ENCODE assay signal across 9 cellular contexts in genomic region chr12:121805171-121805687, GRCh38. TPM values are rescaled to one million over a fixed set of nuclear protein-coding genes. Genes with fewer than 3 reads are reported as not detected.
DNase-seq lines count a peak whose midpoint lies in the region; ATAC-seq, FAIRE-seq and TF ChIP-seq lines count a peak whose summit lies in the region.
"Had no signal": no experiment of that assay in that cellular context is flagged by ENCODE, and none has a peak within 500 bp of the region (broad histone marks: within the 10 kb centered on the region; RNA-seq: fewer than 3 reads in every experiment).

No MANE protein-coding gene starts in this region.

- no peaks in the 10 kb centered on the region for H3K9me1 ChIP-seq in endothelial cell of umbilical vein (replicated peaks; ENCODE audit: control insufficient read depth, extremely low read depth, insufficient read depth, low read length)

- H3K79me2 ChIP-seq in endothelial cell of umbilical vein (ENCODE audit: control insufficient read depth, insufficient read depth, low read length), result peaks cover 74% of the 10 kb centered on the region

- ATAC-seq in RWPE2 (ENCODE audit: low read depth), result no peak

- TF ChIP-seq POLR2A in endothelial cell of umbilical vein (IDR thresholded peaks at IDR 0.05; ENCODE audit: low read depth, low read length), result no peak

- BruUV-seq in endothelial cell of umbilical vein (replicated peaks; lab: Mats Ljungman, UMichigan), result no TSS peak

- peak overlapping the region; percentile 100 for H3K27ac ChIP-seq in RWPE2 (ENCODE audit: poor library complexity, severe bottlenecking)
- peak overlapping the region; percentile 50 for H3K27ac ChIP-seq in endothelial cell of umbilical vein (ENCODE audit: insufficient read depth, low read depth, low read length)

- H3K27me3 ChIP-seq in RWPE2 (ENCODE audit: insufficient read depth, poor library complexity, severe bottlenecking), result no peaks in the 10 kb centered on the region
- H3K27me3 ChIP-seq in endothelial cell of umbilical vein (ENCODE audit: control insufficient read depth in 2 of 2, insufficient read depth in 2 of 2, low read length in 2 of 2), result no peaks in the 10 kb centered on the region

- no peaks in the 10 kb centered on the region for H3K27me3 Mint-ChIP-seq in nephron progenitor cell (ENCODE audit: low read depth, poor library complexity)

- no peak overlapping the region for H2AFZ ChIP-seq in endothelial cell of umbilical vein (ENCODE audit: low read depth, low read length)

- H3K4me3 ChIP-seq in RWPE2 (ENCODE audit: severe bottlenecking) (peak overlapping the region; percentile 94), endothelial cell of umbilical vein (replicated peaks in 1 of 3; ENCODE audit: insufficient read depth in 1 of 3, low read depth in 1 of 3, low read length in 3 of 3) (peak overlapping the region; percentile 70 to 92 (median 79))

- no peak for FAIRE-seq in endothelial cell of umbilical vein (lab: Jason Lieb, UNC)

- H3K4me1 Mint-ChIP-seq in nephron progenitor cell, result peaks cover 41% of the 10 kb centered on the region

- peak overlapping the region; percentile 94 for H3K4me3 Mint-ChIP-seq in nephron progenitor cell

- peak; percentile 21 for DNase-seq in NCI-H1105 treated with DMSO at 0.1 percent for 48 hours (lab: John Stamatoyannopoulos, UW)
- DNase-seq in NCI-H1105 (lab: John Stamatoyannopoulos, UW), result no peak
- DNase-seq in RWPE2 (ENCODE audit: low spot score), result no peak
- peak; percentile 37 for DNase-seq in endothelial cell of umbilical vein (ENCODE audit: low read depth, low spot score)
- DNase-seq in nephron progenitor cell, result peak; percentile 41
- no peak for DNase-seq in activated gamma-delta T cell treated with Interleukin-2 at 50 U/mL for 16 hours
- no peak for DNase-seq in NCI-H510A (lab: John Stamatoyannopoulos, UW)
- DNase-seq in NCI-H187 treated with DMSO at 0.1 percent for 48 hours (lab: John Stamatoyannopoulos, UW), result no peak

- H3K4me2 ChIP-seq in endothelial cell of umbilical vein (ENCODE audit: insufficient read depth, low read length), result peak overlapping the region; percentile 50

- H4K20me1 ChIP-seq in endothelial cell of umbilical vein (replicated peaks; ENCODE audit: control insufficient read depth, extremely low read depth, insufficient read depth, low read length), result no peaks in the 10 kb centered on the region

- peaks cover 42% of the 10 kb centered on the region for H3K36me3 ChIP-seq in RWPE2 (ENCODE audit: low read depth)
- H3K36me3 ChIP-seq in endothelial cell of umbilical vein (ENCODE audit: control insufficient read depth in 2 of 2, extremely low read depth in 1 of 2, insufficient read depth in 2 of 2, low read length in 2 of 2), result peaks cover 4 to 19% of the 10 kb centered on the region in 2 experiments

- no peaks in the 10 kb centered on the region for H3K9me3 Mint-ChIP-seq in nephron progenitor cell

- CTCF ChIA-PET in endothelial cell of umbilical vein (lab: Charles Lee), result interaction anchor here (0.8 to 12.8 kb wide), 4 partner anchors 7 to 83 kb away, joined by 4 to 774 read pairs (median 5); partner anchors contain the start of genes PSMD9, RHOF and SETD1B

- H3K4me1 ChIP-seq in RWPE2 (ENCODE audit: insufficient read depth, poor library complexity, severe bottlenecking) (peaks cover 10% of the 10 kb centered on the region), endothelial cell of umbilical vein (ENCODE audit: control insufficient read depth, extremely low read depth, insufficient read depth, low read length) (peaks cover 24% of the 10 kb centered on the region)

- H3K9ac ChIP-seq in endothelial cell of umbilical vein (replicated peaks; ENCODE audit: extremely low read depth, insufficient read depth, low read length), result peak overlapping the region; percentile 68

- H3K27ac Mint-ChIP-seq in nephron progenitor cell, result no peak overlapping the region

- H3K36me3 Mint-ChIP-seq in nephron progenitor cell (ENCODE audit: low read depth), result peaks cover 17% of the 10 kb centered on the region

- intact Hi-C loops in endothelial cell of umbilical vein (cut with micrococcal nuclease), result no loop called here

- no peaks in the 10 kb centered on the region for H3K9me3 ChIP-seq in RWPE2 (ENCODE audit: severe bottlenecking)
- no peaks in the 10 kb centered on the region for H3K9me3 ChIP-seq in endothelial cell of umbilical vein (replicated peaks; ENCODE audit: control insufficient read depth, insufficient read depth, low read length)

- POLR2A ChIA-PET in endothelial cell of umbilical vein (lab: Charles Lee), result interaction anchor here (2.1 kb wide), 1 partner anchor 9 kb away, joined by 15 read pairs; no protein-coding TSS in a partner anchor

- TF ChIP-seq CTCF in RWPE2 (IDR thresholded peaks at IDR 0.05; ENCODE audit: poor library complexity, severe bottlenecking) (no peak), endothelial cell of umbilical vein (IDR thresholded peaks at IDR 0.05; ENCODE audit: extremely low read depth in 1 of 2, insufficient read depth in 1 of 2, low read depth in 1 of 2, low read length in 2 of 2) (no peak), nephron progenitor cell (IDR thresholded peaks at IDR 0.05) (no peak)

- dilution Hi-C loops in endothelial cell of umbilical vein (cut with MboI; ENCODE audit: extremely low pct_ligation_motif_present, low sequenced_read_pairs), result no loop called here

TF ChIP-seq in endothelial cell of umbilical vein, 7 proteins besides CTCF, POLR2A, EP300 and RAD21:
- no peak for TF ChIP-seq FOS (IDR thresholded peaks at IDR 0.05; ENCODE audit: borderline replicate concordance, insufficient read depth, low read length)
- TF ChIP-seq, protein P1, sequence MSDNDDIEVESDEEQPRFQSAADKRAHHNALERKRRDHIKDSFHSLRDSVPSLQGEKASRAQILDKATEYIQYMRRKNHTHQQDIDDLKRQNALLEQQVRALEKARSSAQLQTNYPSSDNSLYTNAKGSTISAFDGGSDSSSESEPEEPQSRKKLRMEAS (IDR thresholded peaks at IDR 0.05; ENCODE audit: insufficient read depth, insufficient read length), result no peak
- no peak for TF ChIP-seq GATA2 (IDR thresholded peaks at IDR 0.05; ENCODE audit: insufficient read depth, insufficient read length, low read depth, low read length)
- TF ChIP-seq EZH2 (IDR thresholded peaks at IDR 0.05; ENCODE audit: borderline replicate concordance, low read depth, low read length, severe bottlenecking), result no peak
- TF ChIP-seq POLR2AphosphoS5 (IDR thresholded peaks at IDR 0.05; ENCODE audit: insufficient read depth, low read depth, low read length), result no peak
- no peak for TF ChIP-seq JUN (IDR thresholded peaks at IDR 0.05; ENCODE audit: borderline replicate concordance, insufficient read depth, insufficient read length, low read depth)
- TF ChIP-seq MYC (IDR thresholded peaks at IDR 0.05; ENCODE audit: low read depth, low read length), result no peak
TF ChIP-seq in endothelial cell of umbilical vein: peak in this region for 0.

RNA-seq across cellular contexts. Expression of gene SETD1B, which starts 1.4 kb away (rescaled TPM):
- 27.0 and 28.1 TPM in 2 replicates for total RNA-seq in endothelial cell of umbilical vein
- polyA plus RNA-seq in endothelial cell of umbilical vein, result 2.3 and 2.6 TPM in 2 replicates
- 3.2 TPM in 2 replicates for polyA plus RNA-seq in endothelial cell of umbilical vein (2011; cell fraction: cytosol; rRNA removed)
- 6.7 and 7.0 TPM in 2 replicates for polyA plus RNA-seq in endothelial cell of umbilical vein (2011; cell fraction: nucleus; rRNA removed)
- polyA plus RNA-seq in endothelial cell of umbilical vein (2012), result 8.4 and 9.7 TPM in 2 replicates
- 3.3 and 4.1 TPM in 2 replicates for polyA minus RNA-seq in endothelial cell of umbilical vein
- polyA minus RNA-seq in endothelial cell of umbilical vein (2011; cell fraction: cytosol; rRNA and poly(A)+ RNA removed), result 8.3 TPM
- 3.2 and 7.0 TPM in 2 replicates for polyA minus RNA-seq in endothelial cell of umbilical vein (2011; cell fraction: nucleus; rRNA and poly(A)+ RNA removed)

RNA-seq across cellular contexts. Expression of gene RHOF, which starts 11.7 kb away (rescaled TPM):
- 22.2 and 22.3 TPM in 2 replicates for total RNA-seq in endothelial cell of umbilical vein
- polyA plus RNA-seq in endothelial cell of umbilical vein, result 9.3 and 12.0 TPM in 2 replicates
- polyA plus RNA-seq in endothelial cell of umbilical vein (2011; cell fraction: cytosol; rRNA removed), result 4.9 and 5.7 TPM in 2 replicates
- polyA plus RNA-seq in endothelial cell of umbilical vein (2011; cell fraction: nucleus; rRNA removed), result 35.7 and 45.9 TPM in 2 replicates
- polyA plus RNA-seq in endothelial cell of umbilical vein (2012), result 7.8 and 15.5 TPM in 2 replicates
- 9.0 and 9.7 TPM in 2 replicates for polyA minus RNA-seq in endothelial cell of umbilical vein
- polyA minus RNA-seq in endothelial cell of umbilical vein (2011; cell fraction: cytosol; rRNA and poly(A)+ RNA removed), result 146 TPM
- polyA minus RNA-seq in endothelial cell of umbilical vein (2011; cell fraction: nucleus; rRNA and poly(A)+ RNA removed), result 36.3 and 41.7 TPM in 2 replicates

RNA-seq across cellular contexts. Expression of gene HPD, which starts 53.4 kb away (rescaled TPM):
- not detected in 2 replicates for total RNA-seq in endothelial cell of umbilical vein
- not detected in 2 replicates for polyA plus RNA-seq in endothelial cell of umbilical vein
- polyA plus RNA-seq in endothelial cell of umbilical vein (2011; cell fraction: cytosol; rRNA removed), result not detected in 2 replicates
- polyA plus RNA-seq in endothelial cell of umbilical vein (2011; cell fraction: nucleus; rRNA removed), result not detected in 2 replicates
- not detected in 2 replicates for polyA plus RNA-seq in endothelial cell of umbilical vein (2012)
- not detected in 2 replicates for polyA minus RNA-seq in endothelial cell of umbilical vein
- polyA minus RNA-seq in endothelial cell of umbilical vein (2011; cell fraction: cytosol; rRNA and poly(A)+ RNA removed), result 3.2 TPM
- polyA minus RNA-seq in endothelial cell of umbilical vein (2011; cell fraction: nucleus; rRNA and poly(A)+ RNA removed), result not detected in 2 replicates
- total RNA-seq: activated CD8-positive, alpha-beta memory T cell treated with anti-CD3 and anti-CD28 coated beads for 36 hours had no signal

Comparison
In these comparisons a context has a peak if more than half of its experiments do, and no peak if none do; other contexts are left out.
1. DNase-seq: peak in NCI-H1105 treated with DMSO at 0.1 percent for 48 hours (single experiment), endothelial cell of umbilical vein (single experiment) and nephron progenitor cell (single experiment); none in NCI-H1105 (single experiment), RWPE2 (single experiment), activated gamma-delta T cell treated with Interleukin-2 at 50 U/mL for 16 hours (single experiment), NCI-H510A (single experiment) and NCI-H187 treated with DMSO at 0.1 percent for 48 hours (single experiment).